In the genomic region with DNA sequence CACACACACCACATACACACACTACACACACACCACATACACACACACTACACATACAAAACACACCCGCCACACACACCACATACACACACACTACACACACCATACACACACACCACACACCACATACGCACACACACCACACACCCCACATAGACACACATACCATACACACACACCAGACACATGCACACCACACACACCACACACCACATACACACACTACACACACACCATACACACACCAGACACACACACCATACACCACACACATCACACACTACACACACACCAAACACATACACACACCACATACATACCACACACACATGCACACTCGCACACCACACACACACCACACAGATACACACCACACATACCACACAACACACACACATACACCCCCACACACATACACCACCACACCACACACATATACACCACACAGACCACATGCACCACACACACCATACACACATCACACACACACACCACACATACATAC, we compare ENCODE assay signal across 1 cellular context.
TF ChIP-seq lines count a peak whose summit lies in the region.

No MANE protein-coding gene starts in this region.

TF ChIP-seq in K562, 482 proteins besides CTCF, POLR2A, EP300 and RAD21 (continued from another document and continues in another):
- no peak for TF ChIP-seq CREB3L1 (IDR thresholded peaks at IDR 0.05; ENCODE audit: borderline replicate concordance, low read depth)
- TF ChIP-seq, protein P1, sequence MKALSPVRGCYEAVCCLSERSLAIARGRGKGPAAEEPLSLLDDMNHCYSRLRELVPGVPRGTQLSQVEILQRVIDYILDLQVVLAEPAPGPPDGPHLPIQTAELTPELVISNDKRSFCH (CRISPR knock-in tag; IDR thresholded peaks at IDR 0.05), result no peak
- TF ChIP-seq, protein P1 (tag; IDR thresholded peaks at IDR 0.05), result no peak
- TF ChIP-seq, protein P2, sequence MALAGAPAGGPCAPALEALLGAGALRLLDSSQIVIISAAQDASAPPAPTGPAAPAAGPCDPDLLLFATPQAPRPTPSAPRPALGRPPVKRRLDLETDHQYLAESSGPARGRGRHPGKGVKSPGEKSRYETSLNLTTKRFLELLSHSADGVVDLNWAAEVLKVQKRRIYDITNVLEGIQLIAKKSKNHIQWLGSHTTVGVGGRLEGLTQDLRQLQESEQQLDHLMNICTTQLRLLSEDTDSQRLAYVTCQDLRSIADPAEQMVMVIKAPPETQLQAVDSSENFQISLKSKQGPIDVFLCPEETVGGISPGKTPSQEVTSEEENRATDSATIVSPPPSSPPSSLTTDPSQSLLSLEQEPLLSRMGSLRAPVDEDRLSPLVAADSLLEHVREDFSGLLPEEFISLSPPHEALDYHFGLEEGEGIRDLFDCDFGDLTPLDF (CRISPR knock-in tag; IDR thresholded peaks at IDR 0.05), result no peak
- no peak for TF ChIP-seq ZNF274 (IDR thresholded peaks at IDR 0.05; ENCODE audit: borderline replicate concordance, low read depth, low read length)
- TF ChIP-seq GTF2F1 (IDR thresholded peaks at IDR 0.05; ENCODE audit: low read depth, low read length), result no peak
- TF ChIP-seq, protein P3, sequence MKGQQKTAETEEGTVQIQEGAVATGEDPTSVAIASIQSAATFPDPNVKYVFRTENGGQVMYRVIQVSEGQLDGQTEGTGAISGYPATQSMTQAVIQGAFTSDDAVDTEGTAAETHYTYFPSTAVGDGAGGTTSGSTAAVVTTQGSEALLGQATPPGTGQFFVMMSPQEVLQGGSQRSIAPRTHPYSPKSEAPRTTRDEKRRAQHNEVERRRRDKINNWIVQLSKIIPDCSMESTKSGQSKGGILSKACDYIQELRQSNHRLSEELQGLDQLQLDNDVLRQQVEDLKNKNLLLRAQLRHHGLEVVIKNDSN (CRISPR knock-in tag; IDR thresholded peaks at IDR 0.05), result 0 out of 2 replicates have a peak, but pooled peaks have one; percentile 10
- TF ChIP-seq ZBTB5 (IDR thresholded peaks at IDR 0.05), result 0 out of 2 replicates have a peak, but pooled peaks have one; percentile 37
- TF ChIP-seq HDAC1 (IDR thresholded peaks at IDR 0.05), result peak in 1 of 2 experiments; percentile 59; a peak in 1 of 4 replicates
- TF ChIP-seq ETV5 (CRISPR knock-in tag; IDR thresholded peaks at IDR 0.05; ENCODE audit: low read depth), result no peak
- TF ChIP-seq DPF2 (IDR thresholded peaks at IDR 0.05), result 0 out of 2 replicates have a peak, but pooled peaks have one; percentile 18
- no peak for TF ChIP-seq ESRRA (IDR thresholded peaks at IDR 0.05; ENCODE audit: borderline replicate concordance, low read depth)
- TF ChIP-seq, protein P4, sequence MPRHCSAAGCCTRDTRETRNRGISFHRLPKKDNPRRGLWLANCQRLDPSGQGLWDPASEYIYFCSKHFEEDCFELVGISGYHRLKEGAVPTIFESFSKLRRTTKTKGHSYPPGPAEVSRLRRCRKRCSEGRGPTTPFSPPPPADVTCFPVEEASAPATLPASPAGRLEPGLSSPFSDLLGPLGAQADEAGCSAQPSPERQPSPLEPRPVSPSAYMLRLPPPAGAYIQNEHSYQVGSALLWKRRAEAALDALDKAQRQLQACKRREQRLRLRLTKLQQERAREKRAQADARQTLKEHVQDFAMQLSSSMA (CRISPR knock-in tag; IDR thresholded peaks at IDR 0.05), result no peak
- TF ChIP-seq SIX5 (IDR thresholded peaks at IDR 0.05; ENCODE audit: borderline replicate concordance in 1 of 2, insufficient read depth in 1 of 2, low read depth in 1 of 2, low read length in 2 of 2), result no peak
- TF ChIP-seq NFE2L1 (tag; IDR thresholded peaks at IDR 0.05; ENCODE audit: borderline replicate concordance, low read depth), result no peak
- no peak for TF ChIP-seq EZH2 (IDR thresholded peaks at IDR 0.05; ENCODE audit: borderline replicate concordance, low read depth, low read length)
- no peak for TF ChIP-seq CBX3 (IDR thresholded peaks at IDR 0.05; ENCODE audit: borderline replicate concordance in 1 of 2, low read length in 2 of 2)
- TF ChIP-seq, protein P5, sequence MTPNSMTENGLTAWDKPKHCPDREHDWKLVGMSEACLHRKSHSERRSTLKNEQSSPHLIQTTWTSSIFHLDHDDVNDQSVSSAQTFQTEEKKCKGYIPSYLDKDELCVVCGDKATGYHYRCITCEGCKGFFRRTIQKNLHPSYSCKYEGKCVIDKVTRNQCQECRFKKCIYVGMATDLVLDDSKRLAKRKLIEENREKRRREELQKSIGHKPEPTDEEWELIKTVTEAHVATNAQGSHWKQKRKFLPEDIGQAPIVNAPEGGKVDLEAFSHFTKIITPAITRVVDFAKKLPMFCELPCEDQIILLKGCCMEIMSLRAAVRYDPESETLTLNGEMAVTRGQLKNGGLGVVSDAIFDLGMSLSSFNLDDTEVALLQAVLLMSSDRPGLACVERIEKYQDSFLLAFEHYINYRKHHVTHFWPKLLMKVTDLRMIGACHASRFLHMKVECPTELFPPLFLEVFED (CRISPR knock-in tag; conservative IDR thresholded peaks at IDR 0.05), result 0 out of 2 replicates have a peak, but pooled peaks have one; percentile 26
- TF ChIP-seq NR4A1 (CRISPR knock-in tag; IDR thresholded peaks at IDR 0.05), result no peak
- TF ChIP-seq NR4A1 (tag; IDR thresholded peaks at IDR 0.05), result no peak
- TF ChIP-seq ZKSCAN3 (CRISPR knock-in tag; IDR thresholded peaks at IDR 0.05), result no peak
- TF ChIP-seq ZNF263 (CRISPR knock-in tag; IDR thresholded peaks at IDR 0.05; ENCODE audit: borderline replicate concordance), result no peak
- TF ChIP-seq, protein P6, sequence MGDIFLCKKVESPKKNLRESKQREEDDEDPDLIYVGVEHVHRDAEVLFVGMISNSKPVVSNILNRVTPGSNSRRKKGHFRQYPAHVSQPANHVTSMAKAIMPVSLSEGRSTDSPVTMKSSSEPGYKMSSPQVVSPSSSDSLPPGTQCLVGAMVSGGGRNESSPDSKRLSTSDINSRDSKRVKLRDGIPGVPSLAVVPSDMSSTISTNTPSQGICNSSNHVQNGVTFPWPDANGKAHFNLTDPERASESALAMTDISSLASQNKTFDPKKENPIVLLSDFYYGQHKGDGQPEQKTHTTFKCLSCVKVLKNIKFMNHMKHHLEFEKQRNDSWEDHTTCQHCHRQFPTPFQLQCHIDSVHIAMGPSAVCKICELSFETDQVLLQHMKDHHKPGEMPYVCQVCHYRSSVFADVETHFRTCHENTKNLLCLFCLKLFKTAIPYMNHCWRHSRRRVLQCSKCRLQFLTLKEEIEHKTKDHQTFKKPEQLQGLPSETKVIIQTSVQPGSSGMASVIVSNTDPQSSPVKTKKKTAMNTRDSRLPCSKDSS (IDR thresholded peaks at IDR 0.05; ENCODE audit: low read depth, partially characterized antibody), result peak; percentile 14
- TF ChIP-seq ZNF668 (CRISPR knock-in tag; IDR thresholded peaks at IDR 0.05), result no peak
- 0 out of 2 replicates have a peak, but pooled peaks have one; percentile 40 for TF ChIP-seq SMARCA4 (IDR thresholded peaks at IDR 0.05)
- TF ChIP-seq, protein P7, sequence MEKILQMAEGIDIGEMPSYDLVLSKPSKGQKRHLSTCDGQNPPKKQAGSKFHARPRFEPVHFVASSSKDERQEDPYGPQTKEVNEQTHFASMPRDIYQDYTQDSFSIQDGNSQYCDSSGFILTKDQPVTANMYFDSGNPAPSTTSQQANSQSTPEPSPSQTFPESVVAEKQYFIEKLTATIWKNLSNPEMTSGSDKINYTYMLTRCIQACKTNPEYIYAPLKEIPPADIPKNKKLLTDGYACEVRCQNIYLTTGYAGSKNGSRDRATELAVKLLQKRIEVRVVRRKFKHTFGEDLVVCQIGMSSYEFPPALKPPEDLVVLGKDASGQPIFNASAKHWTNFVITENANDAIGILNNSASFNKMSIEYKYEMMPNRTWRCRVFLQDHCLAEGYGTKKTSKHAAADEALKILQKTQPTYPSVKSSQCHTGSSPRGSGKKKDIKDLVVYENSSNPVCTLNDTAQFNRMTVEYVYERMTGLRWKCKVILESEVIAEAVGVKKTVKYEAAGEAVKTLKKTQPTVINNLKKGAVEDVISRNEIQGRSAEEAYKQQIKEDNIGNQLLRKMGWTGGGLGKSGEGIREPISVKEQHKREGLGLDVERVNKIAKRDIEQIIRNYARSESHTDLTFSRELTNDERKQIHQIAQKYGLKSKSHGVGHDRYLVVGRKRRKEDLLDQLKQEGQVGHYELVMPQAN (IDR thresholded peaks at IDR 0.05; ENCODE audit: borderline replicate concordance), result no peak
- no peak for TF ChIP-seq DMBX1 (CRISPR knock-in tag; IDR thresholded peaks at IDR 0.05; ENCODE audit: borderline replicate concordance)
- no peak for TF ChIP-seq ILK (tag; IDR thresholded peaks at IDR 0.05; ENCODE audit: borderline replicate concordance, low read depth)
- no peak for TF ChIP-seq MECOM (CRISPR knock-in tag; IDR thresholded peaks at IDR 0.05)
- TF ChIP-seq ZNF76 (CRISPR knock-in tag; IDR thresholded peaks at IDR 0.05; ENCODE audit: borderline replicate concordance), result no peak
- no peak for TF ChIP-seq ZNF511 (CRISPR knock-in tag; IDR thresholded peaks at IDR 0.05)
- TF ChIP-seq ZNF311 (CRISPR knock-in tag; IDR thresholded peaks at IDR 0.05), result no peak
- TF ChIP-seq POLR2H (tag; IDR thresholded peaks at IDR 0.05; ENCODE audit: low read depth), result no peak
